In genomic region chr1:19101244-19101643, GRCh38 we compare ENCODE assay signal across 16 cellular contexts.
"Had no signal": no experiment of that assay in that cellular context is flagged by ENCODE, and none has a peak within 500 bp of the region (broad histone marks: within the 10 kb centered on the region; RNA-seq: fewer than 3 reads in every experiment).

No MANE protein-coding gene starts in this region.

- H3K27me3 ChIP-seq: brain microvascular endothelial cell, esophagus squamous epithelium, neutrophil, testis, upper lobe of right lung had no signal

- H3K27ac ChIP-seq: brain microvascular endothelial cell, coronary artery, esophagus squamous epithelium, neutrophil, testis, upper lobe of right lung had no signal

- DNase-seq: activated CD4-positive, alpha-beta T cell treated with anti-CD3 and anti-CD28 coated beads, Interleukin-2, amount 10 ng/mL, durations not matched to agents 24 days and 14 days; activated CD4-positive, CD25-positive, alpha-beta regulatory T cell; activated CD8-positive, alpha-beta memory T cell treated with anti-CD3 and anti-CD28 coated beads for 24 hours; activated naive CD8-positive, alpha-beta T cell treated with anti-CD3 and anti-CD28 coated beads for 36 hours; anterior cingulate cortex; brain microvascular endothelial cell; esophagus squamous epithelium; left colon; naive thymus-derived CD8-positive, alpha-beta T cell; retina; T-helper 17 cell; testis; upper lobe of right lung had no signal

- ATAC-seq: left colon; naive thymus-derived CD8-positive, alpha-beta T cell; T-helper 17 cell; upper lobe of right lung had no signal

- H3K4me1 ChIP-seq: upper lobe of right lung had no signal

- H3K9me3 ChIP-seq: esophagus squamous epithelium, neutrophil, testis, upper lobe of right lung had no signal

- H3K4me2 ChIP-seq: smooth muscle cell had no signal

- H3K4me3 ChIP-seq: coronary artery, esophagus squamous epithelium, smooth muscle cell, testis, upper lobe of right lung had no signal
